In the genomic region with DNA sequence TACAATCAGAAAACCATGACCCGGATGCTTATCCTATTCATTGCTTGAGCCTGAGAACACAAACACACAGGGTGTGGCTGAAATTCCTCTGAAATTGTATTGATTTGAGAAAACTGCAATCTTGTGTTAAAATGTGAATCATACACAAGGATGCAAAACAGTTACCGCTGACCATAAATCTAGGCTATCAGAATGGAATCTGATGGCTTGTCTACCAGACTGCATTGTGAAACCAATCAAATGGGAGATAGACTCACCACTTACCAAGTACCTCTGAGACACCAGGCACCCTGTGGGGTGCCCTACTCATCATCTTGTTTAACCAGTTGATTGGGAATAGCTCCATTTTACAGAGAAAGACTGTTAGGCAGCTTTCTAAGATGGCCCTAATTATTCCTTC, we compare ENCODE assay signal across 17 cellular contexts.
A peak's percentile ranks its signal among the peaks of the same experiment; 100 is the strongest.
DNase-seq lines count a peak whose midpoint lies in the region; ATAC-seq and TF ChIP-seq lines count a peak whose summit lies in the region.
"Had no signal": no experiment of that assay in that cellular context is flagged by ENCODE, and none has a peak within 500 bp of the region (broad histone marks: within the 10 kb centered on the region; RNA-seq: fewer than 3 reads in every experiment).

No MANE protein-coding gene starts in this region.

- H3K4me2 ChIP-seq in Loucy (ENCODE audit: low read depth, low read length, poor library complexity, severe bottlenecking) = no peak overlapping the region

- H3K9me3 Mint-ChIP-seq in stimulated activated naive CD8-positive, alpha-beta T cell treated with anti-CD3 and anti-CD28 coated beads, Interleukin-15, amount 100 ng/mL, for 72 hours = peaks cover 7 to 8% of the 10 kb centered on the region in 2 donors

- no peak overlapping the region for H3K9ac ChIP-seq in Loucy (ENCODE audit: low read depth, low read length, poor library complexity, severe bottlenecking)

- H3F3A ChIP-seq in Loucy (ENCODE audit: low read depth) = no peaks in the 10 kb centered on the region

- peaks cover 14% of the 10 kb centered on the region for H3K27me3 Mint-ChIP-seq in stimulated activated naive CD8-positive, alpha-beta T cell treated with anti-CD3 and anti-CD28 coated beads, Interleukin-15, amount 100 ng/mL, for 72 hours

- no peaks in the 10 kb centered on the region for H4K20me1 ChIP-seq in Loucy (ENCODE audit: insufficient read depth, low read length, poor library complexity, severe bottlenecking)

- peak overlapping the region; percentile 39; the same call in 1 of the 2 replicates for H2AFZ ChIP-seq in Loucy (ENCODE audit: low read length)

- no peaks in the 10 kb centered on the region for H3K9me3 ChIP-seq in Loucy (ENCODE audit: insufficient read depth, low read depth, low read length)
- H3K9me3 ChIP-seq: HAP-1 had no signal

- no peaks in the 10 kb centered on the region for H3K79me2 ChIP-seq in Loucy (ENCODE audit: insufficient read depth, low read length)

- H3K4me1 ChIP-seq in Loucy (ENCODE audit: insufficient read depth, low read length, poor library complexity, severe bottlenecking) = peaks cover 33% of the 10 kb centered on the region

- ATAC-seq in left lobe of liver (no peak), GM18870 (IDR thresholded peaks at IDR 0.05; ENCODE audit: unreplicated experiment) (no peak)
- ATAC-seq in stimulated activated naive CD8-positive, alpha-beta T cell treated with anti-CD3 and anti-CD28 coated beads, Interleukin-15, amount 100 ng/mL, for 72 hours = no peak

- H3K27me3 ChIP-seq in Loucy (ENCODE audit: insufficient read depth, low read length, poor library complexity, severe bottlenecking) = no peaks in the 10 kb centered on the region

- H3K9me2 ChIP-seq in Loucy (replicated peaks; ENCODE audit: low read depth, low read length) = no peaks in the 10 kb centered on the region

- no peak overlapping the region for H3K27ac Mint-ChIP-seq in stimulated activated naive CD8-positive, alpha-beta T cell treated with anti-CD3 and anti-CD28 coated beads, Interleukin-15, amount 100 ng/mL, for 72 hours
- H3K27ac Mint-ChIP-seq: stimulated activated naive CD8-positive, alpha-beta T cell treated with anti-CD3 and anti-CD28 coated beads, Interleukin-15, Interleukin-2, amounts not matched to agents 100 ng/mL and 50 ng/mL, for 24 hours had no signal

- in situ Hi-C loops in Caki2 (cut with HindIII; ENCODE audit: low pct_unique_long_range_greater_than_20kb, low sequenced_read_pairs) (no loop called here), astrocyte of the spinal cord (cut with HindIII; ENCODE audit: low sequenced_read_pairs) (no loop called here)

- no peak overlapping the region for H3K4me3 Mint-ChIP-seq in stimulated activated naive CD8-positive, alpha-beta T cell treated with anti-CD3 and anti-CD28 coated beads, Interleukin-15, amount 100 ng/mL, for 72 hours
- H3K4me3 Mint-ChIP-seq: stimulated activated naive CD8-positive, alpha-beta T cell treated with anti-CD3 and anti-CD28 coated beads, Interleukin-15, Interleukin-2, amounts not matched to agents 100 ng/mL and 50 ng/mL, for 24 hours had no signal

- H3K36me3 ChIP-seq in Loucy (ENCODE audit: insufficient read depth, low read length) = no peaks in the 10 kb centered on the region
- H3K36me3 ChIP-seq: HAP-1 had no signal

- DNase-seq in Caki2 (ENCODE audit: low read depth) (peak; percentile 28), astrocyte of the spinal cord (ENCODE audit: low read depth, low spot score) (peak; percentile 26), islet precursor cell (peak; percentile 84), medulla oblongata (ENCODE audit: extremely low spot score) (no peak), left lobe of liver (ENCODE audit: low spot score) (no peak)
- DNase-seq in stimulated activated naive CD8-positive, alpha-beta T cell treated with anti-CD3 and anti-CD28 coated beads, Interleukin-15, amount 100 ng/mL, for 72 hours = no peak
- DNase-seq: activated effector memory CD4-positive, alpha-beta T cell treated with Interleukin-2 at 50 U/mL for 16 hours; amygdala; GF-D8; hypothalamus; KBM-7; NCI-H146; NCI-H345 had no signal

- H3K4me3 ChIP-seq in Loucy (ENCODE audit: low read length, poor library complexity, severe bottlenecking) = no peak overlapping the region
- no peak overlapping the region for H3K4me3 ChIP-seq in astrocyte of the spinal cord (ENCODE audit: low read depth, low read length)
- H3K4me3 ChIP-seq: HAP-1 had no signal

- H3K4me1 Mint-ChIP-seq in stimulated activated naive CD8-positive, alpha-beta T cell treated with anti-CD3 and anti-CD28 coated beads, Interleukin-15, amount 100 ng/mL, for 72 hours = no peaks in the 10 kb centered on the region

- no peak for TF ChIP-seq CTCF in Loucy (conservative IDR thresholded peaks at IDR 0.05; ENCODE audit: low read length)
- TF ChIP-seq CTCF in astrocyte of the spinal cord (IDR thresholded peaks at IDR 0.05; ENCODE audit: low read depth, low read length) = no peak

Comparison
In these comparisons a context has a peak if more than half of its experiments do, and no peak if none do; other contexts are left out.
1. DNase-seq: peak in Caki2 (single experiment), astrocyte of the spinal cord (single experiment) and islet precursor cell (single experiment); none in medulla oblongata (single experiment), left lobe of liver (single experiment) and stimulated activated naive CD8-positive, alpha-beta T cell treated with anti-CD3 and anti-CD28 coated beads, Interleukin-15, amount 100 ng/mL, for 72 hours (0 of 2).